ENCODE assay signal across 24 cellular contexts in genomic region chr4:173801361-173801760, GRCh38.
"Had no signal": no experiment of that assay in that cellular context is flagged by ENCODE, and none has a peak within 500 bp of the region (broad histone marks: within the 10 kb centered on the region; RNA-seq: fewer than 3 reads in every experiment).

No MANE protein-coding gene starts in this region.

- H3K4me1 ChIP-seq: breast epithelium, Peyer's patch, SJCRH30 had no signal

- H3K27ac ChIP-seq: breast epithelium, Peyer's patch, RWPE1, SJCRH30 had no signal

- H3K9me3 ChIP-seq: breast epithelium, Peyer's patch, SJCRH30 had no signal

- H3K36me3 ChIP-seq: breast epithelium, Peyer's patch, SJCRH30 had no signal

- H3K4me3 ChIP-seq: breast epithelium, Peyer's patch, SJCRH30 had no signal

- H3K27me3 ChIP-seq: breast epithelium, Peyer's patch, SJCRH30 had no signal

- ATAC-seq: activated CD8-positive, alpha-beta memory T cell treated with anti-CD3 and anti-CD28 coated beads, Interleukin-2, amount 10 ng/mL, durations not matched to agents 7 days and 5 days had no signal

- DNase-seq: activated CD4-positive, alpha-beta T cell treated with anti-CD3 and anti-CD28 coated beads, Interleukin-2, amount 10 ng/mL, durations not matched to agents 24 days and 14 days; activated CD4-positive, alpha-beta T cell treated with anti-CD3 and anti-CD28 coated beads, Interleukin-2, amount 50 U/mL, for 48 hours; activated CD4-positive, CD25-positive, alpha-beta regulatory T cell treated with anti-CD3 and anti-CD28 coated beads, Interleukin-2, amount 50 U/mL, for 72 hours; activated CD8-positive, alpha-beta memory T cell treated with anti-CD3 and anti-CD28 coated beads, Interleukin-2, amount 10 ng/mL, durations not matched to agents 7 days and 5 days; activated effector memory CD4-positive, alpha-beta T cell treated with Interleukin-2 at 50 U/mL for 16 hours; activated naive CD4-positive, alpha-beta T cell; activated T-cell treated with anti-CD3 and anti-CD28 coated beads, Interleukin-2, amount 50 U/mL, for 24 hours; aorta; central memory CD4-positive, alpha-beta T cell; Kasumi-1; NCI-H1105 treated with DMSO at 0.1 percent for 48 hours; NCI-H1436 treated with DMSO at 0.1 percent for 48 hours; NCI-H187 treated with DMSO at 0.1 percent for 48 hours; NCI-H2081 treated with DMSO at 0.1 percent for 48 hours; NCI-H345; NCI-H510A; NCI-H526 treated with DMSO at 0.1 percent for 48 hours; NK-92 treated with Interleukin-12 subunit alpha and Interleukin-12 subunit beta, amount 100 ng/mL, for 24 hours; Peyer's patch; Right ventricle myocardium superior; SJCRH30; SW 1271 had no signal
